In genomic region chr16:56912746-56913703, GRCh38 we compare ENCODE assay signal across 1 cellular context.
TF ChIP-seq lines count a peak whose summit lies in the region.

No MANE protein-coding gene starts in this region.

TF ChIP-seq in H1, 55 proteins besides CTCF, POLR2A, EP300 and RAD21:
- no peak for TF ChIP-seq SP4 (IDR thresholded peaks at IDR 0.05; ENCODE audit: low read length)
- TF ChIP-seq KDM5A (IDR thresholded peaks at IDR 0.05; ENCODE audit: low read length), result no peak
- TF ChIP-seq USF2 (IDR thresholded peaks at IDR 0.05; ENCODE audit: low read length), result no peak
- no peak for TF ChIP-seq KDM1A (IDR thresholded peaks at IDR 0.05; ENCODE audit: borderline replicate concordance, low read length)
- no peak for TF ChIP-seq SUZ12 (IDR thresholded peaks at IDR 0.05; ENCODE audit: low read length)
- no peak for TF ChIP-seq EZH2 (IDR thresholded peaks at IDR 0.05; ENCODE audit: low read depth, low read length, severe bottlenecking)
- no peak for TF ChIP-seq GABPA (IDR thresholded peaks at IDR 0.05; ENCODE audit: borderline replicate concordance, insufficient read depth, low read length)
- TF ChIP-seq ATF2 (IDR thresholded peaks at IDR 0.05; ENCODE audit: low read length), result no peak
- TF ChIP-seq RBBP5 (IDR thresholded peaks at IDR 0.05; ENCODE audit: borderline replicate concordance, low read depth, low read length), result no peak
- TF ChIP-seq TBP (IDR thresholded peaks at IDR 0.05; ENCODE audit: low read depth, low read length), result no peak
- TF ChIP-seq ZNF274 (IDR thresholded peaks at IDR 0.05; ENCODE audit: borderline replicate concordance, extremely low read depth, low read length), result no peak
